Comparison of ENCODE assay signal across 11 cellular contexts in the genomic region with DNA sequence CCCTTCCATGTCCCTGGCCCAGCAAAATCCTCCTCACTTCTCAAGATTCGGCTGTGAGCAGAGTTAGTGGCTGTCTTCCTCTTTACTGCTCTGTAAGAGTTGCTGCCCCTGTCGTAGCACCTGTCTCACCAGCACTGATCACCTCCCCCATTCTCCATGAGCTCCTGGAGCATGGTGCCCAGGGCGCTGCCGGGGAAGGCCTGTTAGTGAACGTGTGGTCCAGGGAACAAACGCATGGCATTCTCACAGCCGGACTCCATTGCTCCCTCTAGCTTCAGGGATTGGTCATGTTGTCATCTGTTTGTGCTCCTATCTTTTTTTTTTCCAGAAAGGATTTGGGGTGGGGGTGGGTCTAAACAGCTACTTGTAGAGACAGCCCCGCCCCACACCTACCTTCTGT.
DNase-seq lines count a peak whose midpoint lies in the region; ATAC-seq, FAIRE-seq and TF ChIP-seq lines count a peak whose summit lies in the region.
"Had no signal": no experiment of that assay in that cellular context is flagged by ENCODE, and none has a peak within 500 bp of the region (broad histone marks: within the 10 kb centered on the region; RNA-seq: fewer than 3 reads in every experiment).

No MANE protein-coding gene starts in this region.

- in situ Hi-C loops in GM12878 (cut with MboI) (no loop called here), GM13976 (cut with MboI; ENCODE audit: low sequenced_read_pairs, unreplicated experiment) (no loop called here)

- TF ChIP-seq POLR2A in GM12878 (IDR thresholded peaks at IDR 0.05; ENCODE audit: low read depth, low read length) = no peak

- BruUV-seq in GM12878 (replicated peaks; lab: Mats Ljungman, UMichigan) = no TSS peak

- no peak for TF ChIP-seq EP300 in GM12878 (IDR thresholded peaks at IDR 0.05; ENCODE audit: borderline replicate concordance in 1 of 2, control insufficient read depth in 1 of 2, low read depth in 2 of 2, low read length in 2 of 2)

- intact Hi-C loops in GM12878 (cut with micrococcal nuclease; ENCODE audit: unreplicated experiment) = no loop called here

- no peak for FAIRE-seq in GM12878 (lab: Jason Lieb, UNC)

- H3K4me1 ChIP-seq in HUES64 (ENCODE audit: insufficient read depth, low read length) (peaks cover 12% of the 10 kb centered on the region), GM12878 (ENCODE audit: control insufficient read depth, insufficient read depth, low read length) (no peaks in the 10 kb centered on the region)

- no peaks in the 10 kb centered on the region for H3K9me3 ChIP-seq in HUES64 (ENCODE audit: insufficient read depth, low read depth, low read length)
- no peaks in the 10 kb centered on the region for H3K9me3 ChIP-seq in GM12878 (replicated peaks; ENCODE audit: control insufficient read depth, insufficient read depth, low read length)
- H3K9me3 ChIP-seq: adrenal gland, stomach had no signal

- H2AFZ ChIP-seq in GM12878 (ENCODE audit: control insufficient read depth, low read depth, low read length) = no peak overlapping the region

- H3K36me3 ChIP-seq in BJ (ENCODE audit: control insufficient read depth, insufficient read depth, low read length) (peaks cover 2% of the 10 kb centered on the region), HUES64 (ENCODE audit: insufficient read depth, low read length) (no peaks in the 10 kb centered on the region), GM12878 (ENCODE audit: control insufficient read depth in 2 of 2, insufficient read depth in 2 of 2, low read length in 1 of 2) (peaks cover 0 to 2% of the 10 kb centered on the region in 2 experiments; a peak in 3 of 4 replicates), kidney epithelial cell (ENCODE audit: control insufficient read depth, insufficient read depth, low read length) (no peaks in the 10 kb centered on the region)
- H3K36me3 ChIP-seq: adrenal gland had no signal

- WGBS in HUES64 = 76% methylated on average over 7 of the region's 8 CpGs
- 87% methylated on average over 8 of the region's 8 CpGs for WGBS in GM12878 (ENCODE audit: insufficient coverage, insufficient replicate concordance, low lambda C conversion rate, missing lambda C conversion rate)

- H3K4me3 ChIP-seq in BJ (ENCODE audit: low read depth, low read length) (no peak overlapping the region), HUES64 (ENCODE audit: low read length) (no peak overlapping the region), GM12878 (no peak overlapping the region), kidney epithelial cell (ENCODE audit: low read depth, low read length) (no peak overlapping the region)
- H3K4me3 ChIP-seq: adrenal gland, stomach had no signal

- no peak for TF ChIP-seq RAD21 in GM12878 (IDR thresholded peaks at IDR 0.05; ENCODE audit: insufficient read depth, low read depth, low read length)

- ATAC-seq in GM12878 (no peak), GM19351 (IDR thresholded peaks at IDR 0.05; ENCODE audit: unreplicated experiment) (no peak)

- H3K27me3 ChIP-seq in BJ (ENCODE audit: control insufficient read depth, insufficient read depth, low read length) = no peaks in the 10 kb centered on the region
- H3K27me3 ChIP-seq in HUES64 (ENCODE audit: insufficient read depth, low read length) = no peaks in the 10 kb centered on the region
- no peaks in the 10 kb centered on the region for H3K27me3 ChIP-seq in GM12878 (replicated peaks in 1 of 2; ENCODE audit: control insufficient read depth in 2 of 2, insufficient read depth in 2 of 2, low read length in 1 of 2)
- H3K27me3 ChIP-seq in kidney epithelial cell (ENCODE audit: control insufficient read depth, insufficient read depth, low read length) = no peaks in the 10 kb centered on the region
- H3K27me3 ChIP-seq: adrenal gland, stomach had no signal

- SMC1A ChIA-PET in GM12878 (lab: Charles Lee; ENCODE audit: uncharacterized antibody, unreplicated experiment) = no interaction called here

- H4K20me1 ChIP-seq in GM12878 (ENCODE audit: control insufficient read depth, insufficient read depth) = 0 out of 2 replicates have a peak, but pooled peaks cover 3% of the 10 kb centered on the region

- TF ChIP-seq CTCF in BJ (IDR thresholded peaks at IDR 0.05; ENCODE audit: insufficient read depth, low read depth, low read length) (0 out of 2 replicates have a peak, but pooled peaks have one; percentile 4), GM12878 (IDR thresholded peaks at IDR 0.05 in 2 of 3, conservative IDR thresholded peaks at IDR 0.05 in 1 of 3; ENCODE audit: control insufficient read depth in 2 of 3, extremely low read depth in 1 of 3, insufficient read depth in 1 of 3, low read depth in 3 of 3, low read length in 3 of 3) (peak in 2 of 3 experiments; percentile 12 to 13; a peak in 2 of 6 replicates), kidney epithelial cell (IDR thresholded peaks at IDR 0.05; ENCODE audit: insufficient read depth, low read length, poor library complexity, severe bottlenecking) (peak; percentile 29), GM13976 (IDR thresholded peaks at IDR 0.05; ENCODE audit: borderline replicate concordance, control extremely low read depth, extremely low read depth, insufficient read depth, missing control alignments) (no peak)

- POLR2A ChIA-PET in BJ (lab: Charles Lee) = no interaction called here
- POLR2A ChIA-PET in GM12878 (lab: Charles Lee) = no interaction called here

- no peaks in the 10 kb centered on the region; the same call in 1 of the 2 replicates for H3K79me2 ChIP-seq in GM12878 (ENCODE audit: control insufficient read depth, insufficient read depth, low read length)

- RAD21 ChIA-PET in GM12878 (lab: Charles Lee; ENCODE audit: unreplicated experiment) = no interaction called here

- CTCF ChIA-PET in BJ (lab: Yijun Ruan, JAX) (no interaction called here), GM12878 (lab: Yijun Ruan, JAX) (interaction anchor here (0.6 to 0.7 kb wide), 2 partner anchors 322 to 381 kb away, joined by 3 read pairs; no protein-coding TSS in a partner anchor)

- no peak for DNase-seq in BJ (ENCODE audit: low read depth)
- no peak for DNase-seq in GM12878 (ENCODE audit: low read depth, low spot score)
- no peak for DNase-seq in kidney epithelial cell (ENCODE audit: low read depth)
- DNase-seq in germinal center (ENCODE audit: low spot score) = no peak
- no peak for DNase-seq in activated CD4-positive, CD25-positive, alpha-beta regulatory T cell (lab: John Stamatoyannopoulos, UW)
- DNase-seq in GM13976 (ENCODE audit: low spot score) = no peak
- DNase-seq: activated CD4-positive, alpha-beta T cell treated with anti-CD3 and anti-CD28 coated beads for 1 hour; adrenal gland; stomach had no signal

- no peak overlapping the region for H3K4me2 ChIP-seq in GM12878 (ENCODE audit: control insufficient read depth, insufficient read depth)

- no peak overlapping the region; the same call in 1 of the 2 replicates for H3K9ac ChIP-seq in HUES64 (ENCODE audit: low read depth, low read length)
- H3K9ac ChIP-seq in GM12878 (ENCODE audit: control insufficient read depth, insufficient read depth, low read length) = no peak overlapping the region

- H3K27ac ChIP-seq in HUES64 (ENCODE audit: low read depth, low read length) = peak overlapping the region; percentile 30; the same call in 1 of the 2 replicates
- H3K27ac ChIP-seq in GM12878 (ENCODE audit: control insufficient read depth, insufficient read depth) = no peak overlapping the region
- H3K27ac ChIP-seq: adrenal gland had no signal

TF ChIP-seq in GM12878, 131 proteins besides CTCF, POLR2A, EP300 and RAD21:
- TF ChIP-seq CREM (IDR thresholded peaks at IDR 0.05; ENCODE audit: low read depth) (no peak), POLR2AphosphoS2 (IDR thresholded peaks at IDR 0.05; ENCODE audit: low read depth, low read length) (no peak), JUND (IDR thresholded peaks at IDR 0.05; ENCODE audit: low read depth, low read length) (no peak), NFYA (IDR thresholded peaks at IDR 0.05; ENCODE audit: borderline replicate concordance, low read depth, low read length) (no peak)
- TF ChIP-seq, protein P1, sequence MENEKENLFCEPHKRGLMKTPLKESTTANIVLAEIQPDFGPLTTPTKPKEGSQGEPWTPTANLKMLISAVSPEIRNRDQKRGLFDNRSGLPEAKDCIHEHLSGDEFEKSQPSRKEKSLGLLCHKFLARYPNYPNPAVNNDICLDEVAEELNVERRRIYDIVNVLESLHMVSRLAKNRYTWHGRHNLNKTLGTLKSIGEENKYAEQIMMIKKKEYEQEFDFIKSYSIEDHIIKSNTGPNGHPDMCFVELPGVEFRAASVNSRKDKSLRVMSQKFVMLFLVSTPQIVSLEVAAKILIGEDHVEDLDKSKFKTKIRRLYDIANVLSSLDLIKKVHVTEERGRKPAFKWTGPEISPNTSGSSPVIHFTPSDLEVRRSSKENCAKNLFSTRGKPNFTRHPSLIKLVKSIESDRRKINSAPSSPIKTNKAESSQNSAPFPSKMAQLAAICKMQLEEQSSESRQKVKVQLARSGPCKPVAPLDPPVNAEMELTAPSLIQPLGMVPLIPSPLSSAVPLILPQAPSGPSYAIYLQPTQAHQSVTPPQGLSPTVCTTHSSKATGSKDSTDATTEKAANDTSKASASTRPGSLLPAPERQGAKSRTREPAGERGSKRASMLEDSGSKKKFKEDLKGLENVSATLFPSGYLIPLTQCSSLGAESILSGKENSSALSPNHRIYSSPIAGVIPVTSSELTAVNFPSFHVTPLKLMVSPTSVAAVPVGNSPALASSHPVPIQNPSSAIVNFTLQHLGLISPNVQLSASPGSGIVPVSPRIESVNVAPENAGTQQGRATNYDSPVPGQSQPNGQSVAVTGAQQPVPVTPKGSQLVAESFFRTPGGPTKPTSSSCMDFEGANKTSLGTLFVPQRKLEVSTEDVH (IDR thresholded peaks at IDR 0.05; ENCODE audit: low read depth, partially characterized antibody) = no peak
